Comparison of ENCODE assay signal across 8 cellular contexts in the genomic region with DNA sequence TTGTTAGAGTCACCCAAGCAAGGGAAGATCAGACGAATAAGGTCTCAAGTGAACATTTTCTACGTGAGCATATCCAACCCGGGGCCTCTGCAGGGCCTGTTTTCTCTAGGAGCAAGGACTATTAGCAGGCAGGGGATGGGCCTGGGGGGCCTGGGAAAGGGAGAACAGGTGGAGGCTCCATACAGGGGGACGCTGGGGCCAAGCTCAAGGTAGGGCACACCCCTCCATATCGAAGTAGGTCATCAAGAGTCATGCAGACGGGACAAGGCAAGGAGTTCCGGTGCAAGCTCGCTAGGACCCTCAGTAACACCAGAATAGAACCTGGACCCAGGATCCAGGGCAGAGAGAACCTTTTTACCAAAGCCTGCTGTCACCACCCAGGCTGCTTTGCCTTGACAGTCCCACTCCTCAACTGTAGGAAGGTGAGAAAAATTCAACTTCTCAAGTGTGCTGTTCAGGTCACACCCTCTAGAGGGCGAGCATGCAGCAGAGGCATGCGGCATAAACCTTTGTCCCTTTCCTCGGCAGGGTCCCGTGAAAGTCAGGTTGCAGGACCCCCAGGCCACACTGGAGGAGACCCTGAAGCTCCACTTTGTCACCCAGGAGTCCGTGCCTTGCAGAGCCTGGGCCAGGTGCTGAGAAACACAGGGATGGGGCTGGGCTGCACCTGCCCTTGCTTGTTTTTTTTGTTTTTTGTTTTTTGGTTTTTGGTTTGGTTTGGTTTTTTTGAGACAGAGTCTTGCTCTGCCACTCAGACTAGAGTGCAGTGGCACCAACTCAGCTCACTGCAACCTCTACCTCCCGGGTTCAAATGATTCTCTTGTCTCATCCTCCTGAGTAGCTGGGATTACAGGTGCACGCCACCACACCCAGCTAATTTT.
A peak's percentile ranks its signal among the peaks of the same experiment; 100 is the strongest.
DNase-seq lines count a peak whose midpoint lies in the region; ATAC-seq lines count a peak whose summit lies in the region.

No MANE protein-coding gene starts in this region.

- DNase-seq in NCI-H2196 (lab: John Stamatoyannopoulos, UW; ENCODE audit: unreplicated experiment) (peak; percentile 3), NCI-H2196 treated with DMSO at 0.1 percent for 48 hours (lab: John Stamatoyannopoulos, UW; ENCODE audit: unreplicated experiment) (no peak), NCI-H510A treated with DMSO at 0.1 percent for 48 hours (lab: John Stamatoyannopoulos, UW) (peak; percentile 19), germinal center (ENCODE audit: low spot score) (peak; percentile 65), hippocampal formation (lab: John Stamatoyannopoulos, UW) (no peak)
- peak; percentile 55 for DNase-seq in activated T-cell treated with anti-CD3 and anti-CD28 coated beads, Interleukin-2, amount 50 U/mL, for 1 hour
- peak; percentile 15 to 57 (median 26) for DNase-seq in stimulated activated CD4-positive, alpha-beta T cell treated with anti-CD3 and anti-CD28 coated beads, Interleukin-12 subunit alpha, Interleukin-12 subunit beta, amount 100 ng/mL, for 48 hours (ENCODE audit: low read depth in 2 of 3, low spot score in 1 of 3)

- no peak for ATAC-seq in GM19455 (IDR thresholded peaks at IDR 0.05; ENCODE audit: unreplicated experiment)

Comparison
In these comparisons a context has a peak if more than half of its experiments do, and no peak if none do; other contexts are left out.
1. DNase-seq: peak in NCI-H2196 (single experiment), NCI-H510A treated with DMSO at 0.1 percent for 48 hours (single experiment), activated T-cell treated with anti-CD3 and anti-CD28 coated beads, Interleukin-2, amount 50 U/mL, for 1 hour (single experiment), germinal center (single experiment) and stimulated activated CD4-positive, alpha-beta T cell treated with anti-CD3 and anti-CD28 coated beads, Interleukin-12 subunit alpha, Interleukin-12 subunit beta, amount 100 ng/mL, for 48 hours (3 of 3); none in NCI-H2196 treated with DMSO at 0.1 percent for 48 hours (single experiment) and hippocampal formation (0 of 2).